3 cellular contexts compared by ENCODE assay signal in the genomic region with DNA sequence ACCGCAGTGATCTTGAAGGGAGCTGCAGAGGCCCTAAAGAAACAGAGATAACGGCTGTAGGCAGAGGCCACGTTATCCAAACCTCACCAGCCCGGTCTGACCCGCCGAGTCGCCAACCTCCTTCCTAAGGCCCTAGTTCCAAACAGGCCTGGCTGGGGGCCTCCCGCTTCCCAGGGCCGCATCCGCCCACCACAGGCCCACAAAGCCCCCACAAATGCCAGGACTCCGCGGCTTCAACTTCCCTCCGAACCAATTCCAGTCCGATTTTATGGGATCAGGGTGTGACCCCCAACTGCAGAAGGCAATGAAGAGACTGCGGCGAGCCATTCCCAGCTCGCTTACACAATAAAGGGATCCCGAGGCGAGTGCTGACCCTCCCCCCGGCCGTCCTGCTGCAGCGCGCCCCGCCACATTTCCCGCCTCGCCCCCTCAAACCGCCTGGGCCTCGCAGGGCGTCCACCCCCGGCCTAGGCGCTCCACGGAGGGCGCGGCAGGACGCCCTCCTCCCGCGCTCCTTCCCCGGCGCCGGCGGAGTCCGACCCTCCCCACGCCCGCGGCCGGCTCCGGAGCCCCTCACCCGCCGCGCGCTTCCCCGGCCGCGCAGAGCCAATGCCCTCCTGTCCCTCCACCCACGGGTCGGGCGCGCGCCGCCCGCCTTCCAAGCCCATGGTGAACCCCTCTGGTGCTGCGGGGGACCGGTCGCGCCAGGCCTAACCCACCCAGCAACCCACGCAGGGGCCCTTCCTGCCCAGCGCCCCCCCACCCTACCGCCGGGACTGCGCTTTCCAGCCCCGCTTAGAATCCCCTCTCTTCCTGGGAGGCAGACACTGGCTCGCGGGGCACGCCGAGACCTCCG.
TF ChIP-seq lines count a peak whose summit lies in the region.

No MANE protein-coding gene starts in this region.

TF ChIP-seq in HEK293T, 16 proteins besides CTCF, POLR2A, EP300 and RAD21:
- TF ChIP-seq ELF4 (IDR thresholded peaks at IDR 0.05): no peak
- no peak for TF ChIP-seq TARDBP (IDR thresholded peaks at IDR 0.05)
- no peak for TF ChIP-seq L3MBTL2 (conservative IDR thresholded peaks at IDR 0.05)
- TF ChIP-seq SP1 (IDR thresholded peaks at IDR 0.05): no peak
- TF ChIP-seq SUZ12 (IDR thresholded peaks at IDR 0.05): no peak
- TF ChIP-seq ARNT (IDR thresholded peaks at IDR 0.05): no peak
- TF ChIP-seq, protein P1, sequence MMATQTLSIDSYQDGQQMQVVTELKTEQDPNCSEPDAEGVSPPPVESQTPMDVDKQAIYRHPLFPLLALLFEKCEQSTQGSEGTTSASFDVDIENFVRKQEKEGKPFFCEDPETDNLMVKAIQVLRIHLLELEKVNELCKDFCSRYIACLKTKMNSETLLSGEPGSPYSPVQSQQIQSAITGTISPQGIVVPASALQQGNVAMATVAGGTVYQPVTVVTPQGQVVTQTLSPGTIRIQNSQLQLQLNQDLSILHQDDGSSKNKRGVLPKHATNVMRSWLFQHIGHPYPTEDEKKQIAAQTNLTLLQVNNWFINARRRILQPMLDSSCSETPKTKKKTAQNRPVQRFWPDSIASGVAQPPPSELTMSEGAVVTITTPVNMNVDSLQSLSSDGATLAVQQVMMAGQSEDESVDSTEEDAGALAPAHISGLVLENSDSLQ (IDR thresholded peaks at IDR 0.05): no peak
- TF ChIP-seq FOXK2 (IDR thresholded peaks at IDR 0.05): no peak
- no peak for TF ChIP-seq HDGF (IDR thresholded peaks at IDR 0.05; ENCODE audit: borderline replicate concordance)
- no peak for TF ChIP-seq NFRKB (IDR thresholded peaks at IDR 0.05)
- no peak for TF ChIP-seq FOXA1 (IDR thresholded peaks at IDR 0.05)
- no peak for TF ChIP-seq BHLHE40 (IDR thresholded peaks at IDR 0.05; ENCODE audit: borderline replicate concordance)
- no peak for TF ChIP-seq LEF1 (IDR thresholded peaks at IDR 0.05; ENCODE audit: borderline replicate concordance)
- no peak for TF ChIP-seq CTBP1 (IDR thresholded peaks at IDR 0.05; ENCODE audit: borderline replicate concordance)
- TF ChIP-seq FOXM1 (IDR thresholded peaks at IDR 0.05; ENCODE audit: borderline replicate concordance): no peak
- TF ChIP-seq ZNF384 (IDR thresholded peaks at IDR 0.05): no peak
TF ChIP-seq in HEK293T: peak in this region for 0.

TF ChIP-seq in WTC11, 78 proteins besides CTCF, POLR2A, EP300 and RAD21 (continues in another document):
- TF ChIP-seq OVOL2 (CRISPR knock-in tag; IDR thresholded peaks at IDR 0.05; ENCODE audit: borderline replicate concordance): no peak
- TF ChIP-seq, protein P2, sequence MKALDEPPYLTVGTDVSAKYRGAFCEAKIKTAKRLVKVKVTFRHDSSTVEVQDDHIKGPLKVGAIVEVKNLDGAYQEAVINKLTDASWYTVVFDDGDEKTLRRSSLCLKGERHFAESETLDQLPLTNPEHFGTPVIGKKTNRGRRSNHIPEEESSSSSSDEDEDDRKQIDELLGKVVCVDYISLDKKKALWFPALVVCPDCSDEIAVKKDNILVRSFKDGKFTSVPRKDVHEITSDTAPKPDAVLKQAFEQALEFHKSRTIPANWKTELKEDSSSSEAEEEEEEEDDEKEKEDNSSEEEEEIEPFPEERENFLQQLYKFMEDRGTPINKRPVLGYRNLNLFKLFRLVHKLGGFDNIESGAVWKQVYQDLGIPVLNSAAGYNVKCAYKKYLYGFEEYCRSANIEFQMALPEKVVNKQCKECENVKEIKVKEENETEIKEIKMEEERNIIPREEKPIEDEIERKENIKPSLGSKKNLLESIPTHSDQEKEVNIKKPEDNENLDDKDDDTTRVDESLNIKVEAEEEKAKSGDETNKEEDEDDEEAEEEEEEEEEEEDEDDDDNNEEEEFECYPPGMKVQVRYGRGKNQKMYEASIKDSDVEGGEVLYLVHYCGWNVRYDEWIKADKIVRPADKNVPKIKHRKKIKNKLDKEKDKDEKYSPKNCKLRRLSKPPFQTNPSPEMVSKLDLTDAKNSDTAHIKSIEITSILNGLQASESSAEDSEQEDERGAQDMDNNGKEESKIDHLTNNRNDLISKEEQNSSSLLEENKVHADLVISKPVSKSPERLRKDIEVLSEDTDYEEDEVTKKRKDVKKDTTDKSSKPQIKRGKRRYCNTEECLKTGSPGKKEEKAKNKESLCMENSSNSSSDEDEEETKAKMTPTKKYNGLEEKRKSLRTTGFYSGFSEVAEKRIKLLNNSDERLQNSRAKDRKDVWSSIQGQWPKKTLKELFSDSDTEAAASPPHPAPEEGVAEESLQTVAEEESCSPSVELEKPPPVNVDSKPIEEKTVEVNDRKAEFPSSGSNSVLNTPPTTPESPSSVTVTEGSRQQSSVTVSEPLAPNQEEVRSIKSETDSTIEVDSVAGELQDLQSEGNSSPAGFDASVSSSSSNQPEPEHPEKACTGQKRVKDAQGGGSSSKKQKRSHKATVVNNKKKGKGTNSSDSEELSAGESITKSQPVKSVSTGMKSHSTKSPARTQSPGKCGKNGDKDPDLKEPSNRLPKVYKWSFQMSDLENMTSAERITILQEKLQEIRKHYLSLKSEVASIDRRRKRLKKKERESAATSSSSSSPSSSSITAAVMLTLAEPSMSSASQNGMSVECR (CRISPR knock-in tag; IDR thresholded peaks at IDR 0.05; ENCODE audit: borderline replicate concordance): peak; percentile 51; the same call in 1 of the 2 replicates
- TF ChIP-seq, protein P3, sequence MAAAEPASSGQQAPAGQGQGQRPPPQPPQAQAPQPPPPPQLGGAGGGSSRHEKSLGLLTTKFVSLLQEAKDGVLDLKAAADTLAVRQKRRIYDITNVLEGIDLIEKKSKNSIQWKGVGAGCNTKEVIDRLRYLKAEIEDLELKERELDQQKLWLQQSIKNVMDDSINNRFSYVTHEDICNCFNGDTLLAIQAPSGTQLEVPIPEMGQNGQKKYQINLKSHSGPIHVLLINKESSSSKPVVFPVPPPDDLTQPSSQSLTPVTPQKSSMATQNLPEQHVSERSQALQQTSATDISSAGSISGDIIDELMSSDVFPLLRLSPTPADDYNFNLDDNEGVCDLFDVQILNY (CRISPR knock-in tag; IDR thresholded peaks at IDR 0.05): peak; percentile 91
- no peak for TF ChIP-seq SP1 (CRISPR knock-in tag; conservative IDR thresholded peaks at IDR 0.05)
- no peak for TF ChIP-seq TEAD1 (CRISPR knock-in tag; IDR thresholded peaks at IDR 0.05)
- no peak for TF ChIP-seq ZNF396 (CRISPR knock-in tag; IDR thresholded peaks at IDR 0.05; ENCODE audit: borderline replicate concordance)
- no peak for TF ChIP-seq MAX (CRISPR knock-in tag; IDR thresholded peaks at IDR 0.05)
- TF ChIP-seq RELA (CRISPR knock-in tag; IDR thresholded peaks at IDR 0.05; ENCODE audit: borderline replicate concordance): 0 out of 2 replicates have a peak, but pooled peaks have one; percentile 21
- TF ChIP-seq, protein P4, sequence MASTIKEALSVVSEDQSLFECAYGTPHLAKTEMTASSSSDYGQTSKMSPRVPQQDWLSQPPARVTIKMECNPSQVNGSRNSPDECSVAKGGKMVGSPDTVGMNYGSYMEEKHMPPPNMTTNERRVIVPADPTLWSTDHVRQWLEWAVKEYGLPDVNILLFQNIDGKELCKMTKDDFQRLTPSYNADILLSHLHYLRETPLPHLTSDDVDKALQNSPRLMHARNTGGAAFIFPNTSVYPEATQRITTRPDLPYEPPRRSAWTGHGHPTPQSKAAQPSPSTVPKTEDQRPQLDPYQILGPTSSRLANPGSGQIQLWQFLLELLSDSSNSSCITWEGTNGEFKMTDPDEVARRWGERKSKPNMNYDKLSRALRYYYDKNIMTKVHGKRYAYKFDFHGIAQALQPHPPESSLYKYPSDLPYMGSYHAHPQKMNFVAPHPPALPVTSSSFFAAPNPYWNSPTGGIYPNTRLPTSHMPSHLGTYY (CRISPR knock-in tag; IDR thresholded peaks at IDR 0.05): no peak
- TF ChIP-seq, protein P5, sequence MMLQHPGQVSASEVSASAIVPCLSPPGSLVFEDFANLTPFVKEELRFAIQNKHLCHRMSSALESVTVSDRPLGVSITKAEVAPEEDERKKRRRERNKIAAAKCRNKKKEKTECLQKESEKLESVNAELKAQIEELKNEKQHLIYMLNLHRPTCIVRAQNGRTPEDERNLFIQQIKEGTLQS (CRISPR knock-in tag; conservative IDR thresholded peaks at IDR 0.05): no peak
- TF ChIP-seq ZBTB21 (CRISPR knock-in tag; IDR thresholded peaks at IDR 0.05; ENCODE audit: borderline replicate concordance): no peak
- 0 out of 2 replicates have a peak, but pooled peaks have one; percentile 55 for TF ChIP-seq ZNF263 (CRISPR knock-in tag; IDR thresholded peaks at IDR 0.05; ENCODE audit: low read depth)
- TF ChIP-seq NFYB (CRISPR knock-in tag; conservative IDR thresholded peaks at IDR 0.05; ENCODE audit: low read depth): no peak

TF ChIP-seq in H1, 55 proteins besides CTCF, POLR2A, EP300 and RAD21:
- TF ChIP-seq ZNF274 (IDR thresholded peaks at IDR 0.05; ENCODE audit: borderline replicate concordance, extremely low read depth, low read length) (no peak), TAF1 (IDR thresholded peaks at IDR 0.05; ENCODE audit: low read depth, low read length) (peak; percentile 46), MAFK (IDR thresholded peaks at IDR 0.05; ENCODE audit: low read depth, low read length) (no peak), BCL11A (IDR thresholded peaks at IDR 0.05; ENCODE audit: low read depth in 2 of 2, low read length in 2 of 2) (no peak), MAX (IDR thresholded peaks at IDR 0.05) (peak; percentile 50; the same call in 1 of the 2 replicates), TAF7 (optimal IDR thresholded peaks at IDR 0.05; ENCODE audit: borderline replicate concordance, low read depth, low read length) (peak; percentile 18), TBP (IDR thresholded peaks at IDR 0.05; ENCODE audit: low read depth, low read length) (peak; percentile 55; the same call in 1 of the 2 replicates), ASH2L (IDR thresholded peaks at IDR 0.05; ENCODE audit: low read length) (peak; percentile 62), KDM4A (IDR thresholded peaks at IDR 0.05; ENCODE audit: low read depth, low read length, severe bottlenecking) (peak; percentile 60), RBBP5 (IDR thresholded peaks at IDR 0.05; ENCODE audit: borderline replicate concordance, low read depth, low read length) (peak; percentile 44; the same call in 1 of the 2 replicates), PHF8 (conservative IDR thresholded peaks at IDR 0.05; ENCODE audit: low read depth, low read length) (peak; percentile 40; the same call in 1 of the 2 replicates), SIN3A (conservative IDR thresholded peaks at IDR 0.05 in 1 of 2, IDR thresholded peaks at IDR 0.05 in 1 of 2; ENCODE audit: low read depth in 1 of 2, low read length in 2 of 2) (peak; percentile 12 to 75; a peak in 2 of 4 replicates), RNF2 (IDR thresholded peaks at IDR 0.05; ENCODE audit: borderline replicate concordance, low read depth, low read length, missing control alignments, poor library complexity, severe bottlenecking) (no peak), CEBPB (IDR thresholded peaks at IDR 0.05; ENCODE audit: low read depth, low read length) (peak; percentile 72)
TF ChIP-seq in H1: peak in this region for 10.
